ENCODE assay signal across 16 cellular contexts in genomic region chr2:185583058-185583816, GRCh38.
A peak's percentile ranks its signal among the peaks of the same experiment; 100 is the strongest.
DNase-seq lines count a peak whose midpoint lies in the region; ATAC-seq and TF ChIP-seq lines count a peak whose summit lies in the region.
"Had no signal": no experiment of that assay in that cellular context is flagged by ENCODE, and none has a peak within 500 bp of the region (broad histone marks: within the 10 kb centered on the region; RNA-seq: fewer than 3 reads in every experiment).

No MANE protein-coding gene starts in this region.

- H3K36me3 ChIP-seq in mammary epithelial cell (ENCODE audit: insufficient read depth, low read length) (no peaks in the 10 kb centered on the region), sigmoid colon (no peaks in the 10 kb centered on the region)
- H3K36me3 ChIP-seq: SJSA1, uterus had no signal

- no peaks in the 10 kb centered on the region for H4K20me1 ChIP-seq in mammary epithelial cell (ENCODE audit: insufficient read depth, low read length)

- CTCF ChIA-PET in Calu3 (lab: Charles Lee) (no interaction called here), mammary epithelial cell (lab: Charles Lee; ENCODE audit: low non-redundant PET) (no interaction called here)

- H3K27ac ChIP-seq in mammary epithelial cell (ENCODE audit: insufficient read depth, low read depth, low read length) (peak overlapping the region; percentile 72), sigmoid colon (no peak overlapping the region)
- H3K27ac ChIP-seq: SJSA1, uterus had no signal

- dilution Hi-C loops in mammary epithelial cell (cut with HindIII; ENCODE audit: low sequenced_read_pairs) = no loop called here

- no peak for TF ChIP-seq CTCF in Calu3 (IDR thresholded peaks at IDR 0.05; ENCODE audit: unreplicated experiment)
- TF ChIP-seq CTCF in LNCaP clone FGC (IDR thresholded peaks at IDR 0.05; ENCODE audit: control insufficient read depth, extremely low read depth, insufficient read depth) = no peak
- TF ChIP-seq CTCF in mammary epithelial cell (conservative IDR thresholded peaks at IDR 0.05 in 1 of 2, IDR thresholded peaks at IDR 0.05 in 1 of 2; ENCODE audit: extremely low read depth in 1 of 2, insufficient read depth in 1 of 2, low read depth in 1 of 2, low read length in 2 of 2) = no peak
- TF ChIP-seq CTCF in sigmoid colon (IDR thresholded peaks at IDR 0.05) = no peak

- 11% methylated on average over 2 of the region's 2 CpGs for WGBS in mammary epithelial cell (ENCODE audit: low coverage, missing lambda C conversion rate)
- 78 to 97% methylated on average over 2 of the region's 2 CpGs for WGBS in sigmoid colon, 2 donors

- peak overlapping the region; percentile 32 for H3K4me2 ChIP-seq in mammary epithelial cell (ENCODE audit: insufficient read depth, low read depth, low read length)

- peak overlapping the region; percentile 48 for H3K4me3 Mint-ChIP-seq in Calu3 (ENCODE audit: low read depth, unreplicated experiment)
- H3K4me3 Mint-ChIP-seq in stimulated activated memory B cell treated with anti-CD40 and anti-IgM and Interleukin-4, amounts not matched to agents 10 μg/mL and 1 μg/mL and 100 μg/mL, for 72 hours = no peak overlapping the region
- H3K4me3 Mint-ChIP-seq: natural killer cell treated with Interleukin-12 subunit alpha and Interleukin-12 subunit beta and Interleukin-15 and Interleukin-18, amount 100 ng/mL, for 72 hours had no signal

- no TSS peak for BruUV-seq in Calu3 (replicated peaks; lab: Mats Ljungman, UMichigan)
- no TSS peak for BruUV-seq in mammary epithelial cell (replicated peaks; lab: Mats Ljungman, UMichigan)

- H3K4me1 Mint-ChIP-seq in Calu3 (ENCODE audit: low read depth, unreplicated experiment) = peaks cover 38% of the 10 kb centered on the region
- H3K4me1 Mint-ChIP-seq in stimulated activated memory B cell treated with anti-CD40 and anti-IgM and Interleukin-4, amounts not matched to agents 10 μg/mL and 1 μg/mL and 100 μg/mL, for 72 hours = no peaks in the 10 kb centered on the region

- H3K27ac Mint-ChIP-seq in Calu3 (ENCODE audit: unreplicated experiment) = peak overlapping the region; percentile 94
- H3K27ac Mint-ChIP-seq in stimulated activated memory B cell treated with anti-CD40 and anti-IgM and Interleukin-4, amounts not matched to agents 10 μg/mL and 1 μg/mL and 100 μg/mL, for 72 hours = no peak overlapping the region
- H3K27ac Mint-ChIP-seq: natural killer cell treated with Interleukin-12 subunit alpha and Interleukin-12 subunit beta and Interleukin-15 and Interleukin-18, amount 100 ng/mL, for 72 hours had no signal

- H3K4me3 ChIP-seq in LNCaP clone FGC (ENCODE audit: low read depth, low read length) (no peak overlapping the region), mammary epithelial cell (replicated peaks in 1 of 3; ENCODE audit: insufficient read depth in 1 of 3, low read depth in 2 of 3, low read length in 3 of 3) (no peak overlapping the region), sigmoid colon (no peak overlapping the region)
- H3K4me3 ChIP-seq: SJSA1, uterus had no signal

- ATAC-seq in stimulated activated memory B cell treated with anti-CD40 and anti-IgM and Interleukin-4, amounts not matched to agents 10 μg/mL and 1 μg/mL and 100 μg/mL, for 72 hours = no peak
- ATAC-seq: left cardiac atrium; natural killer cell treated with Interleukin-12 subunit alpha and Interleukin-12 subunit beta and Interleukin-15 and Interleukin-18, amount 100 ng/mL, for 72 hours had no signal

- H3K79me2 ChIP-seq in mammary epithelial cell (ENCODE audit: insufficient read depth, low read length) = no peaks in the 10 kb centered on the region

- peaks cover 11% of the 10 kb centered on the region for H3K9me3 ChIP-seq in mammary epithelial cell (replicated peaks; ENCODE audit: insufficient read depth, low read length)
- H3K9me3 ChIP-seq in sigmoid colon = peaks cover 0 to 7% (median 2%) of the 10 kb centered on the region in 4 donors
- H3K9me3 ChIP-seq: SJSA1 had no signal

- H2AFZ ChIP-seq in mammary epithelial cell (ENCODE audit: low read depth, low read length) = peak overlapping the region; percentile 81

- intact Hi-C loops in Calu3 (cut with micrococcal nuclease; ENCODE audit: unreplicated experiment) = no loop called here
- intact Hi-C loops in mammary epithelial cell (cut with micrococcal nuclease) = loop anchor here (10.0 kb wide), 1 partner anchor 148 kb away; no protein-coding TSS in a partner anchor
- intact Hi-C loops in sigmoid colon (cut with DNase I) = no loop called here

- peak; percentile 83 for DNase-seq in Calu3
- peak; percentile 18 for DNase-seq in LNCaP clone FGC (ENCODE audit: low read depth)
- DNase-seq in mammary epithelial cell = peak; percentile 96
- DNase-seq in kidney glomerular epithelial cell (lab: John Stamatoyannopoulos, UW) = peak; percentile 91
- no peak for DNase-seq in UCSD-AML1 (lab: John Stamatoyannopoulos, UW; ENCODE audit: unreplicated experiment)
- DNase-seq in activated naive CD4-positive, alpha-beta T cell treated with Interleukin-2 at 50 U/mL for 16 hours = no peak
- no peak for DNase-seq in sigmoid colon
- DNase-seq: activated CD4-positive, CD25-positive, alpha-beta regulatory T cell treated with anti-CD3 and anti-CD28 coated beads, Interleukin-2, amount 50 U/mL, for 72 hours; GDM1; left cardiac atrium; NCI-H1048; NCI-H526 treated with DMSO at 0.1 percent for 48 hours; uterus had no signal

- H3K27me3 Mint-ChIP-seq in Calu3 (ENCODE audit: unreplicated experiment) = no peaks in the 10 kb centered on the region
- H3K27me3 Mint-ChIP-seq in stimulated activated memory B cell treated with anti-CD40 and anti-IgM and Interleukin-4, amounts not matched to agents 10 μg/mL and 1 μg/mL and 100 μg/mL, for 72 hours = no peaks in the 10 kb centered on the region
- H3K27me3 Mint-ChIP-seq: natural killer cell treated with Interleukin-12 subunit alpha and Interleukin-12 subunit beta and Interleukin-15 and Interleukin-18, amount 100 ng/mL, for 72 hours had no signal

- H3K9me3 Mint-ChIP-seq in Calu3 (ENCODE audit: low read depth, unreplicated experiment) = peaks cover 8% of the 10 kb centered on the region
- H3K9me3 Mint-ChIP-seq in stimulated activated memory B cell treated with anti-CD40 and anti-IgM and Interleukin-4, amounts not matched to agents 10 μg/mL and 1 μg/mL and 100 μg/mL, for 72 hours = peaks cover 6% of the 10 kb centered on the region

- H3K4me1 ChIP-seq in mammary epithelial cell (ENCODE audit: insufficient read depth, low read length) (peaks cover 20% of the 10 kb centered on the region), sigmoid colon (peaks cover 0 to 17% (median 0%) of the 10 kb centered on the region in 4 donors)
- H3K4me1 ChIP-seq: SJSA1, uterus had no signal

- peaks cover 17% of the 10 kb centered on the region for H3K36me3 Mint-ChIP-seq in Calu3 (ENCODE audit: insufficient read depth, unreplicated experiment)
- H3K36me3 Mint-ChIP-seq in stimulated activated memory B cell treated with anti-CD40 and anti-IgM and Interleukin-4, amounts not matched to agents 10 μg/mL and 1 μg/mL and 100 μg/mL, for 72 hours = no peaks in the 10 kb centered on the region
- H3K36me3 Mint-ChIP-seq: natural killer cell treated with Interleukin-12 subunit alpha and Interleukin-12 subunit beta and Interleukin-15 and Interleukin-18, amount 100 ng/mL, for 72 hours had no signal

- H3K27me3 ChIP-seq in mammary epithelial cell (ENCODE audit: insufficient read depth, low read length) (no peaks in the 10 kb centered on the region), sigmoid colon (no peaks in the 10 kb centered on the region)
- H3K27me3 ChIP-seq: SJSA1, uterus had no signal

- H3K9ac ChIP-seq in mammary epithelial cell (ENCODE audit: insufficient read depth, low read length) = no peak overlapping the region

- no peak for TF ChIP-seq POLR2A in sigmoid colon (IDR thresholded peaks at IDR 0.05)

- no peak for TF ChIP-seq EP300 in sigmoid colon (IDR thresholded peaks at IDR 0.05)

- in situ Hi-C loops in mammary epithelial cell (cut with MboI; ENCODE audit: low sequenced_read_pairs in 2 of 2) = no loop called here

Comparison
In these comparisons a context has a peak if more than half of its experiments do, and no peak if none do; other contexts are left out.
1. DNase-seq: peak in Calu3 (single experiment), LNCaP clone FGC (single experiment), mammary epithelial cell (single experiment) and kidney glomerular epithelial cell (single experiment); none in UCSD-AML1 (single experiment), activated naive CD4-positive, alpha-beta T cell treated with Interleukin-2 at 50 U/mL for 16 hours (single experiment) and sigmoid colon (single experiment).